ENCODE assay signal across 21 cellular contexts in the genomic region with DNA sequence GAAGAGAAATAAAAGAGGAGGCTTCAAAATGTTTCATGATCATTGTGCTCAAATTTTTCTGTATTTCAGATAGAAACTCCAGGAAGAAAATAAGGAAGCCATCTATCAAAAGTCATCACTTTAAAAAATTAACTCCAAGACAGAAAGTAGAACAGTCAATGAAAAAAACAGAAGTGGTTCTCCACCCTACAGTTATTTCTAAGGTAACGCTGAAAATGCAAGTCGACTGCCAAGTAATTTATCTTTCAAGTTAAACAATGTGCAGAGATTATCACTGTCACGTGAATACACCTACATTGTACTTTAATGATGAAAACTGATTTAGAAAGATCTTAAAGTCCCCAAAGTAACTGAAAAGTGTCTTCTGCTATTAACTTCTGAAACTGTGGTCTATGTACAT.
"Had no signal": no experiment of that assay in that cellular context is flagged by ENCODE, and none has a peak within 500 bp of the region (broad histone marks: within the 10 kb centered on the region; RNA-seq: fewer than 3 reads in every experiment).

No MANE protein-coding gene starts in this region.

- FAIRE-seq: endothelial cell of umbilical vein, keratinocyte, pancreas, urothelium cell line had no signal

- DNase-seq: effector CD4-positive, alpha-beta T cell; erythroblast; foreskin keratinocyte; immature natural killer cell; left cardiac atrium; left ventricle myocardium inferior; lower lobe of right lung; natural killer cell; pancreas; retina; right lobe of liver; stimulated activated CD4-positive, alpha-beta T cell treated with anti-CD3 and anti-CD28 coated beads, Interleukin-4, amount 100 ng/mL, for 1 hour; stimulated activated CD8-positive, alpha-beta memory T cell treated with anti-CD3 and anti-CD28 coated beads, Interleukin-4, amount 100 ng/mL, for 48 hours; stimulated activated naive CD8-positive, alpha-beta T cell treated with anti-CD3 and anti-CD28 coated beads, Interleukin-15, Interleukin-2, amounts not matched to agents 100 U/mL and 50 U/mL, for 24 hours; thyroid gland had no signal

- H3K27me3 ChIP-seq: foreskin keratinocyte, pancreas, right lobe of liver, suprapubic skin, thyroid gland had no signal

- H3K36me3 ChIP-seq: left ventricle myocardium inferior, lower lobe of right lung, pancreas, prostate gland, suprapubic skin, thyroid gland had no signal

- ATAC-seq: left cardiac atrium; lower lobe of right lung; natural killer cell; right lobe of liver; stimulated activated effector memory CD8-positive, alpha-beta T cell treated with anti-CD3 and anti-CD28 coated beads, Interleukin-12 subunit alpha, Interleukin-12 subunit beta, amount 100 ng/mL, for 72 hours; stimulated activated naive CD8-positive, alpha-beta T cell treated with anti-CD3 and anti-CD28 coated beads, Interleukin-15, Interleukin-2, amounts not matched to agents 100 U/mL and 50 U/mL, for 24 hours had no signal

- H3K4me3 ChIP-seq: left ventricle myocardium inferior, lower lobe of right lung, pancreas, prostate gland, right lobe of liver, suprapubic skin, thyroid gland had no signal
